Comparison of ENCODE assay signal across 20 cellular contexts in the genomic region with DNA sequence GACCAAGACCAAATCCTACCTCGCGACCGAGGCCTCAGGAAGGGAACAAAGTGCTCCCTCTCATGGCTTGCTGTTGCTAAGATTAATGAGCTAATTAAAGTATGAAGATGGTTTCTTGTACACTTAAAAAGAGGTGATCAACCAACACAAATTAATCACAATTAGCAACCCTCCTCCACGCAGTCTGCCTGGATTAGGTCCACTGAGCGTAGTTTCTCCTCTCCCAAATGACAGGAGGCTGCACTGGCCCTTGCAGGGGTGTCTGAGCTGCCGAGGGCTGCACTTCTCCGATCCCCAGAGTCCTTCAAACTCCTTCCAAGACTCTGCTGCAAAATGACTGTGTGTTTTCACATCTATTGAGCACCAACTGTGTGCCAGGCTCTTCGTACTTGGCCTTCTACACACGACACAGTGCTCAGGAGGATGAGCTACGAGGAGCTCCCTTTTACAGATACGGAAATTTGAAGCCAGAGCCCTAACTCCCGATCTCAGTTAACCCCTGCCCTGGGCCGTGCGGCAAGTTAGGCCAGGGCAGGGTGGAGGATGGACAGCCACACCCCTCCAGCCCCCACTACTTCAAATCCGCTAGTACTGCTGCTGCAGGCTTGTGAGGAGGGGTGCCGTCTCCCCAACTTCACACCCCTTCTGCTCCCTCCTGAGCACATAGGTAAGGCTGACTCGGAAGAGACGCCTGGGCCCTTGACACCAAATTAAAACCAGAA.
A peak's percentile ranks its signal among the peaks of the same experiment; 100 is the strongest.
DNase-seq lines count a peak whose midpoint lies in the region; ATAC-seq and TF ChIP-seq lines count a peak whose summit lies in the region.
"Had no signal": no experiment of that assay in that cellular context is flagged by ENCODE, and none has a peak within 500 bp of the region (broad histone marks: within the 10 kb centered on the region; RNA-seq: fewer than 3 reads in every experiment).

No MANE protein-coding gene starts in this region.

- H3K4me3 ChIP-seq in A673 (ENCODE audit: low read depth, low read length, poor library complexity, severe bottlenecking): no peak overlapping the region
- H3K4me3 ChIP-seq in SK-N-MC: no peak overlapping the region
- H3K4me3 ChIP-seq in dorsolateral prefrontal cortex: no peak overlapping the region
- no peak overlapping the region for H3K4me3 ChIP-seq in neuronal stem cell (ENCODE audit: low read length in 2 of 2)
- H3K4me3 ChIP-seq: BLaER1 treated with 17β-estradiol and CSF1 and Interleukin-3, amounts not matched to agents 10 nM and 100 nM had no signal

- CTCF ChIA-PET in A673 (lab: Charles Lee): interaction anchor here (0.6 to 1.4 kb wide), 2 partner anchors 95 to 101 kb away, joined by 3 to 4 read pairs; partner anchors contain the start of gene LINGO1

- H2AFZ ChIP-seq in neuronal stem cell (ENCODE audit: low read length): no peak overlapping the region

- H3K18ac ChIP-seq in neuronal stem cell (ENCODE audit: low read length): no peak overlapping the region

- H3K4me1 ChIP-seq in A673 (ENCODE audit: insufficient read depth, low read length, poor library complexity, severe bottlenecking): peaks cover 51% of the 10 kb centered on the region
- peaks cover 0 to 6% of the 10 kb centered on the region in 2 donors for H3K4me1 ChIP-seq in neuronal stem cell (ENCODE audit: control insufficient read depth in 2 of 2, insufficient read depth in 1 of 2, low read depth in 1 of 2, low read length in 2 of 2)

- intact Hi-C loops in A673 (cut with micrococcal nuclease; ENCODE audit: unreplicated experiment) (no loop called here), dorsolateral prefrontal cortex (cut with DNase I) (loop anchor here in 1 of 2 donors (5.0 kb wide), 1 partner anchor 49 kb away; no protein-coding TSS in a partner anchor)

- no peak overlapping the region for H2BK12ac ChIP-seq in neuronal stem cell (ENCODE audit: low read length)

- H3K4me2 ChIP-seq in neuronal stem cell (ENCODE audit: insufficient read depth, low read length, poor library complexity, severe bottlenecking): no peak overlapping the region
- H3K4me2 ChIP-seq: BLaER1 treated with 17β-estradiol and CSF1 and Interleukin-3, amounts not matched to agents 10 nM and 100 nM had no signal

- H3K27me3 ChIP-seq in A673 (replicated peaks; ENCODE audit: insufficient read depth, low read depth, low read length, poor library complexity): no peaks in the 10 kb centered on the region
- H3K27me3 ChIP-seq in dorsolateral prefrontal cortex: no peaks in the 10 kb centered on the region
- H3K27me3 ChIP-seq in neuronal stem cell (ENCODE audit: control insufficient read depth in 3 of 3, insufficient read depth in 3 of 3, low read depth in 1 of 3, low read length in 3 of 3): peaks cover 0 to 77% (median 5%) of the 10 kb centered on the region in 3 experiments
- H3K27me3 ChIP-seq: BE2C had no signal

- no peak overlapping the region for H2BK5ac ChIP-seq in neuronal stem cell (ENCODE audit: low read length)

- no peaks in the 10 kb centered on the region for H3K79me1 ChIP-seq in neuronal stem cell (ENCODE audit: low read depth, low read length)

- no TSS peak for BruUV-seq in A673 (replicated peaks; lab: Mats Ljungman, UMichigan)

- H3K27ac ChIP-seq in A673 (ENCODE audit: low read depth, low read length, poor library complexity, severe bottlenecking) (peak overlapping the region; percentile 99), SK-N-MC (peak overlapping the region; percentile 40; the same call in 1 of the 2 replicates), dorsolateral prefrontal cortex (peak overlapping the region in 31 of 59 donors; percentile 1 to 71 (median 51)), neuronal stem cell (replicated peaks; ENCODE audit: low read length) (no peak overlapping the region)
- H3K27ac ChIP-seq: 22Rv1; BLaER1 treated with 17β-estradiol and CSF1 and Interleukin-3, amounts not matched to agents 10 nM and 100 nM had no signal

- no peak overlapping the region for H4K8ac ChIP-seq in neuronal stem cell (ENCODE audit: low read depth, low read length)

- no peak overlapping the region for H3K14ac ChIP-seq in neuronal stem cell (ENCODE audit: low read length)

- H2BK15ac ChIP-seq in neuronal stem cell (ENCODE audit: low read length): no peak overlapping the region

- H3K9ac ChIP-seq in SK-N-MC (ENCODE audit: insufficient read length): no peak overlapping the region
- peak overlapping the region; percentile 22 for H3K9ac ChIP-seq in neuronal stem cell (ENCODE audit: low read depth, low read length, poor library complexity)
- H3K9ac ChIP-seq: BLaER1 treated with 17β-estradiol and CSF1 and Interleukin-3, amounts not matched to agents 10 nM and 100 nM had no signal

- DNase-seq in A673 (ENCODE audit: low spot score) (no peak), SK-N-MC (ENCODE audit: low read depth, low spot score) (no peak), dorsolateral prefrontal cortex (no peak), neuronal stem cell (ENCODE audit: low spot score) (no peak), Kasumi-1 (lab: John Stamatoyannopoulos, UW) (no peak)
- DNase-seq in activated naive CD4-positive, alpha-beta T cell treated with anti-CD3 and anti-CD28 coated beads, Interleukin-2, amount 50 U/mL, for 16 hours: no peak
- DNase-seq: ACHN; AML-193; BE2C; Calu3; CD4-positive, alpha-beta T cell; COR-L47; DMS53; DMS79 treated with DMSO at 0.1 percent for 48 hours; GF-D8; H9 had no signal

- H3K36me3 ChIP-seq in A673 (ENCODE audit: insufficient read depth, low read length, poor library complexity, severe bottlenecking) (no peaks in the 10 kb centered on the region), SK-N-MC (ENCODE audit: insufficient read depth, low read length) (no peaks in the 10 kb centered on the region), neuronal stem cell (replicated peaks in 1 of 2; ENCODE audit: control insufficient read depth in 2 of 2, insufficient read depth in 2 of 2, low read length in 2 of 2) (no peaks in the 10 kb centered on the region)
- H3K36me3 ChIP-seq: BE2C; BLaER1 treated with 17β-estradiol and CSF1 and Interleukin-3, amounts not matched to agents 10 nM and 100 nM had no signal

- no peak for TF ChIP-seq CTCF in A673 (conservative IDR thresholded peaks at IDR 0.05; ENCODE audit: low read depth, low read length)
- TF ChIP-seq CTCF in dorsolateral prefrontal cortex (IDR thresholded peaks at IDR 0.05 in 54 of 56, conservative IDR thresholded peaks at IDR 0.05 in 2 of 56; ENCODE audit: low read depth in 1 of 56, partially characterized antibody in 56 of 56): no peak

- ATAC-seq in GM21360 (IDR thresholded peaks at IDR 0.05; ENCODE audit: unreplicated experiment): no peak
- ATAC-seq: HCT116 had no signal

- H2AK5ac ChIP-seq in neuronal stem cell (ENCODE audit: low read depth, low read length): no peak overlapping the region

- H3K23ac ChIP-seq in neuronal stem cell (ENCODE audit: low read depth, low read length, poor library complexity): no peak overlapping the region

- no peak overlapping the region for H3K4ac ChIP-seq in neuronal stem cell (ENCODE audit: low read length)

- no peak overlapping the region for H4K91ac ChIP-seq in neuronal stem cell (ENCODE audit: low read depth, low read length, poor library complexity)

- H2BK120ac ChIP-seq in neuronal stem cell (ENCODE audit: low read depth, low read length): no peak overlapping the region

- H3K9me3 ChIP-seq in A673 (ENCODE audit: low read depth, low read length, poor library complexity, severe bottlenecking) (no peaks in the 10 kb centered on the region), SK-N-MC (ENCODE audit: low read depth, low read length) (no peaks in the 10 kb centered on the region), neuronal stem cell (replicated peaks in 1 of 2; ENCODE audit: control insufficient read depth in 2 of 2, insufficient read depth in 1 of 2, low read depth in 1 of 2, low read length in 2 of 2) (no peaks in the 10 kb centered on the region)
- H3K9me3 ChIP-seq: BE2C; BLaER1 treated with 17β-estradiol and CSF1 and Interleukin-3, amounts not matched to agents 10 nM and 100 nM had no signal

- no CpG with 5 or more reads among the region's 18 CpGs for WGBS in neuronal stem cell (ENCODE audit: extremely low coverage in 2 of 2, insufficient read length in 2 of 2, insufficient replicate concordance in 1 of 2), 2 donors

- POLR2A ChIA-PET in A673 (lab: Charles Lee; ENCODE audit: low non-redundant PET): no interaction called here
